In the genomic region with DNA sequence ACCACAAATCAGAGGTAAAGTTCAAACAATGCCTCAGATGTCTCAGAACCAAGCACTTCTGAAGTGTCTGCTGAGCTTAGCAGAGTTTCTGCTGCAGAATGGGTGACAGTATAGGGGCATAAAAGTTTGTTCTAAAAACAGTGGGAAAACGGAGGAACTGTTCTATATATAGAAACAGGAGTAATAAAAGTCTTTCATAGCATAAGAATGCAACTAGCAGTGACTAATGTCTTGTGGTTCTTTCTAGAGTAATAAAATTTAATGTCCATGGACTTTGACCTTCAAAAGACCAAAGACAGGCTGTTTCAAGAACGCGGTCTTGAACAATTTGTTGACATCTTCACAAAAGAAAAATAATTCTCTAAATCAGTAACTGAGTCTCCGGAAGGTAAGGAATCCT, we compare ENCODE assay signal across 11 cellular contexts.
DNase-seq lines count a peak whose midpoint lies in the region; TF ChIP-seq lines count a peak whose summit lies in the region.
"Had no signal": no experiment of that assay in that cellular context is flagged by ENCODE, and none has a peak within 500 bp of the region (broad histone marks: within the 10 kb centered on the region; RNA-seq: fewer than 3 reads in every experiment).

No MANE protein-coding gene starts in this region.

- peaks cover 19% of the 10 kb centered on the region in 2 experiments for H3K4me1 ChIP-seq in SK-N-SH (ENCODE audit: control insufficient read depth in 1 of 2, insufficient read depth in 2 of 2, low read depth in 1 of 2, low read length in 1 of 2)
- peaks cover 22% of the 10 kb centered on the region for H3K4me1 ChIP-seq in vagina
- H3K4me1 ChIP-seq in thyroid gland: no peaks in the 10 kb centered on the region

- H3K36me3 Mint-ChIP-seq in HFFc6 (ENCODE audit: low read depth): no peaks in the 10 kb centered on the region
- H3K36me3 Mint-ChIP-seq: brain had no signal

- CTCF ChIA-PET in SK-N-SH (lab: Yijun Ruan, JAX): no interaction called here

- H3K27me3 ChIP-seq in SK-N-SH (ENCODE audit: insufficient read depth) (no peaks in the 10 kb centered on the region), vagina (no peaks in the 10 kb centered on the region), thyroid gland (no peaks in the 10 kb centered on the region)
- H3K27me3 ChIP-seq: ovary had no signal

- DNase-seq in HFFc6 (peak; percentile 67), SK-N-SH (no peak), foreskin fibroblast (peak; percentile 80 to 83), vagina (ENCODE audit: extremely low spot score in 2 of 2) (no peak), DMS79 (lab: John Stamatoyannopoulos, UW) (no peak), thyroid gland (no peak)
- DNase-seq in stimulated activated naive CD4-positive, alpha-beta T cell (lab: John Stamatoyannopoulos, UW): no peak
- DNase-seq: activated CD4-positive, alpha-beta T cell treated with anti-CD3 and anti-CD28 coated beads, Interleukin-2, amount 50 U/mL, for 48 hours; ovary; SHP77 had no signal

- H3K9me2 ChIP-seq in SK-N-SH: no peaks in the 10 kb centered on the region

- peak overlapping the region; percentile 58; the same call in 1 of the 2 replicates for H3K4me3 Mint-ChIP-seq in HFFc6

- H3K27me3 Mint-ChIP-seq in HFFc6 (ENCODE audit: insufficient read depth): peaks cover 4% of the 10 kb centered on the region; the same call in 1 of the 2 replicates

- POLR2A ChIA-PET in SK-N-SH (lab: Yijun Ruan, JAX): no interaction called here

- no peaks in the 10 kb centered on the region for H3K79me2 ChIP-seq in SK-N-SH (ENCODE audit: insufficient read depth)

- TF ChIP-seq EP300 in SK-N-SH (IDR thresholded peaks at IDR 0.05; ENCODE audit: borderline replicate concordance in 1 of 2, low read depth in 1 of 2, low read length in 1 of 2): peak in 1 of 2 experiments; percentile 56; a peak in 1 of 4 replicates

- H3K4me3 ChIP-seq in SK-N-SH (ENCODE audit: low read depth in 2 of 2, low read length in 1 of 2) (no peak overlapping the region), foreskin fibroblast (ENCODE audit: low read depth in 1 of 2, low read length in 2 of 2) (peak overlapping the region in 1 of 2 donors; percentile 23), vagina (peak overlapping the region in 1 of 2 donors; percentile 25), thyroid gland (replicated peaks in 1 of 3) (no peak overlapping the region)
- H3K4me3 ChIP-seq: ovary had no signal

- peaks cover 26% of the 10 kb centered on the region for H3K4me1 Mint-ChIP-seq in HFFc6 (ENCODE audit: low read depth)

- TF ChIP-seq CTCF in HFFc6 (IDR thresholded peaks at IDR 0.05): no peak
- no peak for TF ChIP-seq CTCF in SK-N-SH (IDR thresholded peaks at IDR 0.05)
- TF ChIP-seq CTCF in foreskin fibroblast (IDR thresholded peaks at IDR 0.05; ENCODE audit: low read depth, low read length): no peak
- TF ChIP-seq CTCF in vagina (IDR thresholded peaks at IDR 0.05): no peak
- TF ChIP-seq CTCF in thyroid gland (IDR thresholded peaks at IDR 0.05): no peak

- H3K27ac Mint-ChIP-seq in HFFc6: peak overlapping the region; percentile 75

- TF ChIP-seq POLR2A in vagina (IDR thresholded peaks at IDR 0.05) (no peak), thyroid gland (IDR thresholded peaks at IDR 0.05) (no peak)

- intact Hi-C loops in vagina (cut with DNase I) (no loop called here), thyroid gland (cut with DNase I) (no loop called here)

- peak overlapping the region; percentile 43; the same call in 1 of the 2 replicates for H3K9ac ChIP-seq in SK-N-SH

- H3K4me2 ChIP-seq in SK-N-SH: peak overlapping the region; percentile 40; the same call in 1 of the 2 replicates

- H3K27ac ChIP-seq in SK-N-SH (ENCODE audit: low read depth in 2 of 2, low read length in 1 of 2) (peak overlapping the region in 1 of 2 experiments; percentile 92; a peak in 2 of 4 replicates), vagina (peak overlapping the region; percentile 68), thyroid gland (no peak overlapping the region)
- H3K27ac ChIP-seq: ovary had no signal

- TF ChIP-seq RAD21 in SK-N-SH (IDR thresholded peaks at IDR 0.05; ENCODE audit: low read length): no peak

- WGBS in SK-N-SH (ENCODE audit: low lambda C conversion rate): 20% methylated on average over 4 of the region's 4 CpGs
- 65% methylated on average over 4 of the region's 4 CpGs for WGBS in thyroid gland, 2 donors

- peaks cover 3% of the 10 kb centered on the region; the same call in 1 of the 2 replicates for H3K9me3 Mint-ChIP-seq in HFFc6
- H3K9me3 Mint-ChIP-seq: brain had no signal

- H2AFZ ChIP-seq in SK-N-SH (ENCODE audit: low read depth): peak overlapping the region; percentile 60; the same call in 1 of the 2 replicates

- peaks cover 22% of the 10 kb centered on the region for H3F3A ChIP-seq in SK-N-SH (replicated peaks; ENCODE audit: insufficient read depth)

- H3K36me3 ChIP-seq in SK-N-SH (replicated peaks in 1 of 2; ENCODE audit: control insufficient read depth in 1 of 2, insufficient read depth in 2 of 2, low read length in 1 of 2) (no peaks in the 10 kb centered on the region), vagina (no peaks in the 10 kb centered on the region), thyroid gland (no peaks in the 10 kb centered on the region)
- H3K36me3 ChIP-seq: ovary had no signal

- H3K9me3 ChIP-seq in SK-N-SH: no peaks in the 10 kb centered on the region
- no peaks in the 10 kb centered on the region for H3K9me3 ChIP-seq in vagina
- H3K9me3 ChIP-seq in thyroid gland: no peaks in the 10 kb centered on the region
- H3K9me3 ChIP-seq: ovary had no signal

- no peaks in the 10 kb centered on the region for H4K20me1 ChIP-seq in SK-N-SH (ENCODE audit: insufficient read depth)

TF ChIP-seq in SK-N-SH, 30 proteins besides CTCF, POLR2A, EP300 and RAD21:
- TF ChIP-seq POLR2AphosphoS5 (IDR thresholded peaks at IDR 0.05; ENCODE audit: low read depth, low read length) (peak; percentile 26; the same call in 1 of the 2 replicates), TCF12 (IDR thresholded peaks at IDR 0.05) (peak; percentile 70), NFIC (IDR thresholded peaks at IDR 0.05; ENCODE audit: borderline replicate concordance) (peak; percentile 15; the same call in 1 of the 2 replicates), MEF2A (IDR thresholded peaks at IDR 0.05; ENCODE audit: borderline replicate concordance, low read depth) (peak; percentile 96), SMC3 (IDR thresholded peaks at IDR 0.05; ENCODE audit: low read depth, low read length) (no peak), FOSL2 (IDR thresholded peaks at IDR 0.05; ENCODE audit: borderline replicate concordance, low read depth) (peak; percentile 65), RCOR1 (IDR thresholded peaks at IDR 0.05; ENCODE audit: low read length) (no peak), RXRA (IDR thresholded peaks at IDR 0.05; ENCODE audit: borderline replicate concordance, low read depth) (peak; percentile 32; the same call in 1 of the 2 replicates), FOXM1 (IDR thresholded peaks at IDR 0.05; ENCODE audit: low read depth) (no peak), JUND (IDR thresholded peaks at IDR 0.05) (peak; percentile 57), EZH2phosphoT487 (IDR thresholded peaks at IDR 0.05; ENCODE audit: borderline replicate concordance, low read depth) (no peak), TEAD4 (IDR thresholded peaks at IDR 0.05; ENCODE audit: borderline replicate concordance, insufficient read depth) (peak; percentile 51; the same call in 1 of the 2 replicates)
- TF ChIP-seq, protein P1, sequence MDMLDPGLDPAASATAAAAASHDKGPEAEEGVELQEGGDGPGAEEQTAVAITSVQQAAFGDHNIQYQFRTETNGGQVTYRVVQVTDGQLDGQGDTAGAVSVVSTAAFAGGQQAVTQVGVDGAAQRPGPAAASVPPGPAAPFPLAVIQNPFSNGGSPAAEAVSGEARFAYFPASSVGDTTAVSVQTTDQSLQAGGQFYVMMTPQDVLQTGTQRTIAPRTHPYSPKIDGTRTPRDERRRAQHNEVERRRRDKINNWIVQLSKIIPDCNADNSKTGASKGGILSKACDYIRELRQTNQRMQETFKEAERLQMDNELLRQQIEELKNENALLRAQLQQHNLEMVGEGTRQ (IDR thresholded peaks at IDR 0.05; ENCODE audit: borderline replicate concordance, low read depth, low read length): no peak
- TF ChIP-seq, protein P2, sequence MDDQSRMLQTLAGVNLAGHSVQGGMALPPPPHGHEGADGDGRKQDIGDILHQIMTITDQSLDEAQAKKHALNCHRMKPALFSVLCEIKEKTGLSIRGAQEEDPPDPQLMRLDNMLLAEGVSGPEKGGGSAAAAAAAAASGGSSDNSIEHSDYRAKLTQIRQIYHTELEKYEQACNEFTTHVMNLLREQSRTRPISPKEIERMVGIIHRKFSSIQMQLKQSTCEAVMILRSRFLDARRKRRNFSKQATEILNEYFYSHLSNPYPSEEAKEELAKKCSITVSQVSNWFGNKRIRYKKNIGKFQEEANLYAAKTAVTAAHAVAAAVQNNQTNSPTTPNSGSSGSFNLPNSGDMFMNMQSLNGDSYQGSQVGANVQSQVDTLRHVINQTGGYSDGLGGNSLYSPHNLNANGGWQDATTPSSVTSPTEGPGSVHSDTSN (IDR thresholded peaks at IDR 0.05): peak; percentile 66
- TF ChIP-seq, protein P3, sequence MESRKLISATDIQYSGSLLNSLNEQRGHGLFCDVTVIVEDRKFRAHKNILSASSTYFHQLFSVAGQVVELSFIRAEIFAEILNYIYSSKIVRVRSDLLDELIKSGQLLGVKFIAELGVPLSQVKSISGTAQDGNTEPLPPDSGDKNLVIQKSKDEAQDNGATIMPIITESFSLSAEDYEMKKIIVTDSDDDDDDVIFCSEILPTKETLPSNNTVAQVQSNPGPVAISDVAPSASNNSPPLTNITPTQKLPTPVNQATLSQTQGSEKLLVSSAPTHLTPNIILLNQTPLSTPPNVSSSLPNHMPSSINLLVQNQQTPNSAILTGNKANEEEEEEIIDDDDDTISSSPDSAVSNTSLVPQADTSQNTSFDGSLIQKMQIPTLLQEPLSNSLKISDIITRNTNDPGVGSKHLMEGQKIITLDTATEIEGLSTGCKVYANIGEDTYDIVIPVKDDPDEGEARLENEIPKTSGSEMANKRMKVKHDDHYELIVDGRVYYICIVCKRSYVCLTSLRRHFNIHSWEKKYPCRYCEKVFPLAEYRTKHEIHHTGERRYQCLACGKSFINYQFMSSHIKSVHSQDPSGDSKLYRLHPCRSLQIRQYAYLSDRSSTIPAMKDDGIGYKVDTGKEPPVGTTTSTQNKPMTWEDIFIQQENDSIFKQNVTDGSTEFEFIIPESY (IDR thresholded peaks at IDR 0.05; ENCODE audit: borderline replicate concordance, low read depth): no peak

Comparison
In these comparisons a context has a peak if more than half of its experiments do, and no peak if none do; other contexts are left out.
1. DNase-seq: peak in HFFc6 (single experiment) and foreskin fibroblast (2 of 2); none in SK-N-SH (single experiment), vagina (0 of 2), DMS79 (single experiment), thyroid gland (0 of 2) and stimulated activated naive CD4-positive, alpha-beta T cell (0 of 6).